Comparison of ENCODE assay signal across 9 cellular contexts in genomic region chr6:149316108-149316727, GRCh38. TPM values are rescaled to one million over a fixed set of nuclear protein-coding genes. Genes with fewer than 3 reads are reported as not detected.
DNase-seq lines count a peak whose midpoint lies in the region; ATAC-seq and TF ChIP-seq lines count a peak whose summit lies in the region.
"Had no signal": no experiment of that assay in that cellular context is flagged by ENCODE, and none has a peak within 500 bp of the region (broad histone marks: within the 10 kb centered on the region; RNA-seq: fewer than 3 reads in every experiment).

No MANE protein-coding gene starts in this region.

- peaks cover 21% of the 10 kb centered on the region for H3K4me1 Mint-ChIP-seq in activated CD8-positive, alpha-beta T cell treated with anti-CD3 and anti-CD28 coated beads for 36 hours (ENCODE audit: low read depth)

- H3K27me3 Mint-ChIP-seq in activated CD8-positive, alpha-beta T cell treated with anti-CD3 and anti-CD28 coated beads for 36 hours = no peaks in the 10 kb centered on the region

- TF ChIP-seq CTCF in HL-60 (IDR thresholded peaks at IDR 0.05; ENCODE audit: insufficient read depth, low read length) (no peak), spleen (IDR thresholded peaks at IDR 0.05 in 8 of 11, conservative IDR thresholded peaks at IDR 0.05 in 3 of 11) (no peak)
- no peak for TF ChIP-seq CTCF in activated CD8-positive, alpha-beta T cell treated with anti-CD3 and anti-CD28 coated beads for 36 hours (IDR thresholded peaks at IDR 0.05)

- H3K36me3 Mint-ChIP-seq in activated CD8-positive, alpha-beta T cell treated with anti-CD3 and anti-CD28 coated beads for 36 hours (ENCODE audit: low read depth) = peaks cover 18% of the 10 kb centered on the region

- CTCF ChIA-PET in activated CD8-positive, alpha-beta T cell treated with anti-CD3 and anti-CD28 coated beads for 36 hours (lab: Charles Lee) = interaction anchor here (1.0 to 1.5 kb wide), 7 partner anchors 9 to 150 kb away, joined by 3 to 4 read pairs (median 3); no protein-coding TSS in a partner anchor

- no peaks in the 10 kb centered on the region for H3K9me3 ChIP-seq in spleen

- peak overlapping the region; percentile 93 for H3K4me3 Mint-ChIP-seq in activated CD8-positive, alpha-beta T cell treated with anti-CD3 and anti-CD28 coated beads for 36 hours

- H3K9me3 Mint-ChIP-seq in activated CD8-positive, alpha-beta T cell treated with anti-CD3 and anti-CD28 coated beads for 36 hours = no peaks in the 10 kb centered on the region

- H3K27ac Mint-ChIP-seq in activated CD8-positive, alpha-beta T cell treated with anti-CD3 and anti-CD28 coated beads for 36 hours = peak overlapping the region; percentile 93

- peaks cover 20 to 44% (median 36%) of the 10 kb centered on the region in 6 donors for H3K4me1 ChIP-seq in spleen

- POLR2A ChIA-PET in activated CD8-positive, alpha-beta T cell treated with anti-CD3 and anti-CD28 coated beads for 36 hours (lab: Charles Lee) = interaction anchor here (0.5 to 5.2 kb wide), 21 partner anchors 10 to 1008 kb away, joined by 3 to 18 read pairs (median 3); partner anchors contain the start of gene PPIL4

- DNase-seq in HL-60 (ENCODE audit: low read depth in 1 of 2, low spot score in 1 of 2) = no peak
- no peak for DNase-seq in activated CD8-positive, alpha-beta T cell treated with anti-CD3 and anti-CD28 coated beads for 36 hours
- no peak for DNase-seq in spleen
- no peak for DNase-seq in mucosa of gallbladder (ENCODE audit: low spot score)
- no peak for DNase-seq in NCI-H1436 (lab: John Stamatoyannopoulos, UW)
- DNase-seq in GOT3 (lab: John Stamatoyannopoulos, UW) = no peak
- DNase-seq: cerebellar nuclear complex had no signal

- no peak for TF ChIP-seq POLR2A in spleen (IDR thresholded peaks at IDR 0.05)

- no peaks in the 10 kb centered on the region for H3K27me3 ChIP-seq in HL-60 (ENCODE audit: insufficient read depth, poor library complexity, severe bottlenecking)
- H3K27me3 ChIP-seq in spleen (replicated peaks in 1 of 7) = no peaks in the 10 kb centered on the region

- intact Hi-C loops in activated CD8-positive, alpha-beta T cell treated with anti-CD3 and anti-CD28 coated beads for 36 hours (cut with micrococcal nuclease) = loop anchor here (5.0 kb wide), 2 partner anchors 44 to 234 kb away; no protein-coding TSS in a partner anchor
- intact Hi-C loops in spleen (cut with DNase I; ENCODE audit: low total_unique reads) = no loop called here

- 37 to 40% (median 38%) methylated on average over 7 of the region's 7 CpGs for WGBS in spleen, 5 donors

- H3K27ac ChIP-seq in HL-60 (replicated peaks) (peak overlapping the region; percentile 96), spleen (peak overlapping the region; percentile 97 to 99 (median 98))

- H3K4me3 ChIP-seq in HL-60 (replicated peaks; ENCODE audit: insufficient read depth, low read length) = peak overlapping the region; percentile 88
- peak overlapping the region; percentile 75 for H3K4me3 ChIP-seq in iPS-11a (ENCODE audit: low read depth, low read length)
- peak overlapping the region; percentile 78 to 85 (median 80) for H3K4me3 ChIP-seq in spleen

- no peak for ATAC-seq in activated CD8-positive, alpha-beta T cell treated with anti-CD3 and anti-CD28 coated beads for 36 hours
- no peak for ATAC-seq in GM21786 (IDR thresholded peaks at IDR 0.05; ENCODE audit: unreplicated experiment)

- no peaks in the 10 kb centered on the region for H3K36me3 ChIP-seq in spleen

RNA-seq across cellular contexts. Expression of gene TAB2, which starts 1.3 kb away (rescaled TPM):
- 10 to 100 TPM; 64.8 to 69.1 TPM for total RNA-seq in activated CD8-positive, alpha-beta T cell treated with anti-CD3 and anti-CD28 coated beads for 36 hours
- 10 to 100 TPM; 62.4 to 84.1 (median 73.0) TPM for total RNA-seq in spleen
- polyA plus RNA-seq in spleen = 10 to 100 TPM; 15.4 to 21.5 (median 16.4) TPM
- total RNA-seq in mucosa of gallbladder = 46.1 TPM
